29 cellular contexts compared by ENCODE assay signal in the genomic region with DNA sequence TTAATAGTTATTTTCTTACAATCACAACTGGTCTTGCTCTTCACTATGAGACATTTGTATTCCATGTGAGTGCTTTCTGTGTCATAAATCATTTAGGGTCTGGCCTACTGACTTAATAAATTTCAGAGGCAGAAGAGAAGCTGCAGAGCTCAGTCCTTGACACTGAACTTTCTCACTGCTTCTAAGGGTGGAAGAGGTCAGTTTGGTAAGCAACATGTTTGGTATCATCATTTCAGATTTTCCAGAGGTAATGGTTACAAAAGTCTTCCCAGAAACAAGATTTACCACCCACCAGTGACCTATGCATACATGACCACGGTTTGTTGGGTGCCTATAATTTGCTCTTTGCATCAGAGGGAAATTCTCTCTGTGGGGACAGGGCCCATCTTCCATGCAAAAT.
"Had no signal": no experiment of that assay in that cellular context is flagged by ENCODE, and none has a peak within 500 bp of the region (broad histone marks: within the 10 kb centered on the region; RNA-seq: fewer than 3 reads in every experiment).

No MANE protein-coding gene starts in this region.

- H3K9ac ChIP-seq: neural progenitor cell, parathyroid adenoma had no signal

- H3K4me1 ChIP-seq: foreskin keratinocyte, suprapubic skin, uterus had no signal

- H3K79me2 ChIP-seq: hepatocyte had no signal

- H3K36me3 Mint-ChIP-seq: neural progenitor cell had no signal

- H3K9me3 Mint-ChIP-seq: dendritic cell treated with granulocyte-macrophage colony-stimulating factor and Interleukin-4, amounts not matched to agents 40 ng/mL and 50 ng/mL, for 4 days had no signal

- H3K36me3 ChIP-seq: colonic mucosa, esophagus muscularis mucosa, gastroesophageal sphincter, heart left ventricle, left lung, neural progenitor cell, right atrium auricular region, suprapubic skin, transverse colon, upper lobe of right lung, uterus had no signal

- H3K4me2 ChIP-seq: hepatocyte, neural progenitor cell, smooth muscle cell had no signal

- H3K27ac ChIP-seq: colonic mucosa, esophagus muscularis mucosa, foreskin keratinocyte, gastroesophageal sphincter, heart left ventricle, hepatocyte, left lung, neural progenitor cell, parathyroid adenoma, right atrium auricular region, suprapubic skin, transverse colon, upper lobe of right lung, uterus had no signal

- H3K9me3 ChIP-seq: colonic mucosa, esophagus muscularis mucosa, gastroesophageal sphincter, heart left ventricle, left lung, right atrium auricular region, suprapubic skin, transverse colon, upper lobe of right lung, uterus had no signal

- H3K27me3 ChIP-seq: colonic mucosa, esophagus muscularis mucosa, foreskin keratinocyte, gastroesophageal sphincter, heart left ventricle, hepatocyte, left lung, neural progenitor cell, right atrium auricular region, suprapubic skin, transverse colon, upper lobe of right lung, uterus had no signal

- H3K4me3 Mint-ChIP-seq: dendritic cell treated with granulocyte-macrophage colony-stimulating factor and Interleukin-4, amounts not matched to agents 40 ng/mL and 50 ng/mL, for 4 days; naive thymus-derived CD4-positive, alpha-beta T cell; nephron; neural progenitor cell had no signal

- ATAC-seq: foreskin keratinocyte; gastroesophageal sphincter; heart left ventricle; left cardiac atrium; naive thymus-derived CD4-positive, alpha-beta T cell; sciatic nerve had no signal

- H3K27ac Mint-ChIP-seq: dendritic cell treated with granulocyte-macrophage colony-stimulating factor and Interleukin-4, amounts not matched to agents 40 ng/mL and 50 ng/mL, for 4 days; neural progenitor cell; progenitor cell of endocrine pancreas had no signal

- H3K4me3 ChIP-seq: colonic mucosa, esophagus muscularis mucosa, gastroesophageal sphincter, heart left ventricle, hepatocyte, left lung, neural progenitor cell, right atrium auricular region, smooth muscle cell, suprapubic skin, transverse colon, upper lobe of right lung, uterus had no signal

- DNase-seq: colonic mucosa; effector memory CD4-positive, alpha-beta T cell; foreskin keratinocyte; heart left ventricle; left cardiac atrium; left lung; mesendoderm; midbrain; naive thymus-derived CD4-positive, alpha-beta T cell; stimulated activated CD4-positive, alpha-beta T cell treated with anti-CD3 and anti-CD28 coated beads, Interleukin-12 subunit alpha, Interleukin-12 subunit beta, amount 100 ng/mL, for 4 hours; stimulated activated CD4-positive, alpha-beta T cell treated with anti-CD3 and anti-CD28 coated beads, Interleukin-1b, Interleukin-23, amount 100 ng/mL, for 48 hours; stimulated activated CD4-positive, alpha-beta T cell treated with anti-CD3 and anti-CD28 coated beads, Interleukin-4, amount 100 ng/mL, for 1 hour; stimulated activated CD8-positive, alpha-beta memory T cell treated with anti-CD3 and anti-CD28 coated beads, Interleukin-4, amount 100 ng/mL, for 48 hours; stimulated activated naive CD4-positive, alpha-beta T cell treated with Interleukin-2 at 50 U/mL for 16 hours; transverse colon; upper lobe of right lung; uterus had no signal

- H2AFZ ChIP-seq: hepatocyte, neural progenitor cell, parathyroid adenoma had no signal

- H3K27me3 Mint-ChIP-seq: dendritic cell treated with granulocyte-macrophage colony-stimulating factor and Interleukin-4, amounts not matched to agents 40 ng/mL and 50 ng/mL, for 4 days; naive thymus-derived CD4-positive, alpha-beta T cell; progenitor cell of endocrine pancreas had no signal
